10 cellular contexts compared by ENCODE assay signal in genomic region chr10:119496282-119496681, GRCh38. TPM values are rescaled to one million over a fixed set of nuclear protein-coding genes. Genes with fewer than 3 reads are reported as not detected.
A peak's percentile ranks its signal among the peaks of the same experiment; 100 is the strongest.
DNase-seq lines count a peak whose midpoint lies in the region; ATAC-seq, FAIRE-seq and TF ChIP-seq lines count a peak whose summit lies in the region.
"Had no signal": no experiment of that assay in that cellular context is flagged by ENCODE, and none has a peak within 500 bp of the region (broad histone marks: within the 10 kb centered on the region; RNA-seq: fewer than 3 reads in every experiment).

No MANE protein-coding gene starts in this region.

- peaks cover 88% of the 10 kb centered on the region for H3K4me1 Mint-ChIP-seq in CD4-positive, alpha-beta T cell (ENCODE audit: low read depth)
- peaks cover 88% of the 10 kb centered on the region for H3K4me1 Mint-ChIP-seq in activated naive CD8-positive, alpha-beta T cell (ENCODE audit: low read depth)

- peaks cover 31% of the 10 kb centered on the region for H3K36me3 Mint-ChIP-seq in CD4-positive, alpha-beta T cell (ENCODE audit: low read depth)
- H3K36me3 Mint-ChIP-seq in activated naive CD8-positive, alpha-beta T cell: peaks cover 16% of the 10 kb centered on the region

- peak overlapping the region; percentile 30 for H3K27ac ChIP-seq in CD4-positive, alpha-beta T cell (ENCODE audit: low read depth, low read length)
- H3K27ac ChIP-seq in pancreas: no peak overlapping the region

- no peak overlapping the region for H3K4me3 ChIP-seq in pancreas

- no peaks in the 10 kb centered on the region for H3K9me3 ChIP-seq in CD4-positive, alpha-beta T cell (ENCODE audit: control insufficient read depth, low read length)
- no peaks in the 10 kb centered on the region for H3K9me3 ChIP-seq in pancreas

- no peaks in the 10 kb centered on the region for H3K36me3 ChIP-seq in pancreas

- H3K27ac Mint-ChIP-seq in CD4-positive, alpha-beta T cell: peak overlapping the region; percentile 99
- H3K27ac Mint-ChIP-seq in activated naive CD8-positive, alpha-beta T cell: peak overlapping the region; percentile 100

- 84 to 90% methylated on average over 6 of the region's 6 CpGs for WGBS in pancreas, 2 donors

- H3K4me1 ChIP-seq in pancreas: no peaks in the 10 kb centered on the region

- H3K27me3 ChIP-seq in CD4-positive, alpha-beta T cell (ENCODE audit: control insufficient read depth, insufficient read depth, low read length): no peaks in the 10 kb centered on the region
- no peaks in the 10 kb centered on the region for H3K27me3 ChIP-seq in pancreas

- intact Hi-C loops in CD4-positive, alpha-beta T cell (cut with DNase I, micrococcal nuclease): no loop called here
- intact Hi-C loops in pancreas (cut with DNase I): no loop called here

- DNase-seq in CD4-positive, alpha-beta T cell: no peak
- DNase-seq in NCI-H1092 treated with DMSO at 0.1 percent for 48 hours (lab: John Stamatoyannopoulos, UW) (no peak), hepatic stellate cell (ENCODE audit: low spot score) (no peak), pancreas (no peak), dedifferentiated amniotic fluid mesenchymal stem cell (ENCODE audit: extremely low spot score) (no peak)
- DNase-seq: DMS 273 treated with DMSO at 0.1 percent for 48 hours, left cardiac atrium had no signal

- H3K9me3 Mint-ChIP-seq in CD4-positive, alpha-beta T cell: no peaks in the 10 kb centered on the region
- no peaks in the 10 kb centered on the region for H3K9me3 Mint-ChIP-seq in activated naive CD8-positive, alpha-beta T cell (ENCODE audit: low read depth)

- no peaks in the 10 kb centered on the region for H3K27me3 Mint-ChIP-seq in CD4-positive, alpha-beta T cell
- H3K27me3 Mint-ChIP-seq in activated naive CD8-positive, alpha-beta T cell: no peaks in the 10 kb centered on the region

- no peak for FAIRE-seq in pancreas (lab: Jason Lieb, UNC)

- CTCF ChIA-PET in CD4-positive, alpha-beta T cell (lab: Charles Lee): no interaction called here

- peak overlapping the region; percentile 11 for H3K4me3 Mint-ChIP-seq in CD4-positive, alpha-beta T cell
- H3K4me3 Mint-ChIP-seq in activated naive CD8-positive, alpha-beta T cell: peak overlapping the region; percentile 33

- ATAC-seq in CD4-positive, alpha-beta T cell (ENCODE audit: poor library complexity): peak; percentile 21
- ATAC-seq in GM19455 (IDR thresholded peaks at IDR 0.05; ENCODE audit: unreplicated experiment) (peak; percentile 81), HG03342 (IDR thresholded peaks at IDR 0.05; ENCODE audit: unreplicated experiment) (peak; percentile 91), pancreas (no peak)
- ATAC-seq: left cardiac atrium had no signal

- TF ChIP-seq CTCF in CD4-positive, alpha-beta T cell (IDR thresholded peaks at IDR 0.05): no peak
- no peak for TF ChIP-seq CTCF in pancreas (IDR thresholded peaks at IDR 0.05)

- POLR2A ChIA-PET in CD4-positive, alpha-beta T cell (lab: Charles Lee): interaction anchor here (1.8 kb wide), 1 partner anchor 47 kb away, joined by 7 read pairs; the partner anchor contains the start of gene RGS10

RNA-seq across cellular contexts. Expression of gene RGS10, which starts 46.2 kb away (rescaled TPM):
- total RNA-seq in CD4-positive, alpha-beta T cell: 100 to 1,000 TPM; 132 to 134 TPM
- total RNA-seq in pancreas: 10 to 100 TPM in 1 of 6 donors, 1 to 10 TPM in 3, under 1 TPM in 2; 0.42 to 15.9 (median 3.6) TPM
- polyA plus RNA-seq in pancreas: 1 to 10 TPM; 4.4 to 5.4 TPM

Comparison
In these comparisons a context has a peak if more than half of its experiments do, and no peak if none do; other contexts are left out.
1. ATAC-seq: peak in CD4-positive, alpha-beta T cell (single experiment), GM19455 (single experiment) and HG03342 (single experiment); none in pancreas (0 of 4).
2. RNA of gene RGS10, which starts 46.2 kb away (total RNA-seq): 132 to 134 TPM in CD4-positive, alpha-beta T cell; 0.42 to 15.9 TPM in pancreas; every median in the first group is over 4 times any median in the second.